18 cellular contexts compared by ENCODE assay signal in the genomic region with DNA sequence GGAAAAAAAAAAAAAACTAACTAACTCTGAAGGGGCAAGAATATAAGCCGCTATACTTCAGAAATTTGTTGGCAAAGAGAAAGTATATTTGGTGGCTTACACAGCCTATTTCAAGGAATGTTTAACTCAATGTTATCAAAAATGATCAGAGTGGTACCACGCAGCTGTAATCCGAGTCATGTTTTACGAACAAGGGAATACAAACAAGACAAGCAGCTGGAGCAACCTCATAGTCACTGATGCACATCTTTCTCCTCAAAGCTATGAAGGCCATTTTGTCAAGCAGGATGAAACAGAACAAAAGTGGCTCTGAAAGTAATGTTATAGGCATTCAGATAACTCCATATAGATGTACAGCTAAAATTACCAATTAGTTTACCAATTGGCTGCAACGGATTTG.
A peak's percentile ranks its signal among the peaks of the same experiment; 100 is the strongest.
DNase-seq lines count a peak whose midpoint lies in the region; ATAC-seq and TF ChIP-seq lines count a peak whose summit lies in the region.
"Had no signal": no experiment of that assay in that cellular context is flagged by ENCODE, and none has a peak within 500 bp of the region (broad histone marks: within the 10 kb centered on the region; RNA-seq: fewer than 3 reads in every experiment).

No MANE protein-coding gene starts in this region.

- H3K4me3 Mint-ChIP-seq in naive thymus-derived CD4-positive, alpha-beta T cell, result no peak overlapping the region
- H3K4me3 Mint-ChIP-seq: activated CD4-positive, alpha-beta T cell treated with anti-CD3 and anti-CD28 coated beads, Interleukin-2, amount 10 ng/mL, durations not matched to agents 24 days and 14 days; activated CD8-positive, alpha-beta memory T cell treated with anti-CD3 and anti-CD28 coated beads, Interleukin-2, amount 10 ng/mL, durations not matched to agents 7 days and 5 days; CD14-positive monocyte; natural killer cell treated with Interleukin-12 subunit alpha and Interleukin-12 subunit beta and Interleukin-15 and Interleukin-18, amount 100 ng/mL, for 72 hours; stimulated activated effector memory CD8-positive, alpha-beta T cell treated with anti-CD3 and anti-CD28 coated beads, Interleukin-12 subunit alpha, Interleukin-12 subunit beta, amount 100 ng/mL, for 72 hours had no signal

- TF ChIP-seq POLR2A in Peyer's patch (IDR thresholded peaks at IDR 0.05), result no peak

- ATAC-seq in naive thymus-derived CD4-positive, alpha-beta T cell, result no peak
- ATAC-seq in GM21786 (IDR thresholded peaks at IDR 0.05; ENCODE audit: unreplicated experiment), result no peak
- ATAC-seq: activated CD8-positive, alpha-beta memory T cell treated with anti-CD3 and anti-CD28 coated beads, Interleukin-2, amount 10 ng/mL, durations not matched to agents 7 days and 5 days; activated naive CD4-positive, alpha-beta T cell treated with anti-CD3 and anti-CD28 coated beads, Interleukin-2, amount 50 U/mL, for 72 hours; left cardiac atrium; natural killer cell treated with Interleukin-12 subunit alpha and Interleukin-12 subunit beta and Interleukin-15 and Interleukin-18, amount 100 ng/mL, for 72 hours; stimulated activated effector memory CD8-positive, alpha-beta T cell treated with anti-CD3 and anti-CD28 coated beads, Interleukin-12 subunit alpha, Interleukin-12 subunit beta, amount 100 ng/mL, for 72 hours had no signal

- H3K9me3 Mint-ChIP-seq in naive thymus-derived CD4-positive, alpha-beta T cell, result peaks cover 0 to 5% (median 0%) of the 10 kb centered on the region in 11 donors
- H3K9me3 Mint-ChIP-seq: activated naive CD4-positive, alpha-beta T cell treated with anti-CD3 and anti-CD28 coated beads, Interleukin-2, amount 50 U/mL, for 72 hours; natural killer cell treated with Interleukin-12 subunit alpha and Interleukin-12 subunit beta and Interleukin-15 and Interleukin-18, amount 100 ng/mL, for 72 hours; stimulated activated effector memory CD8-positive, alpha-beta T cell treated with anti-CD3 and anti-CD28 coated beads, Interleukin-12 subunit alpha, Interleukin-12 subunit beta, amount 100 ng/mL, for 72 hours had no signal

- intact Hi-C loops in naive thymus-derived CD4-positive, alpha-beta T cell (cut with micrococcal nuclease), result no loop called here

- no peak overlapping the region for H3K27ac ChIP-seq in Peyer's patch
- no peak overlapping the region for H3K27ac ChIP-seq in naive thymus-derived CD4-positive, alpha-beta T cell (ENCODE audit: low read depth, low read length)
- H3K27ac ChIP-seq: esophagus muscularis mucosa had no signal

- TF ChIP-seq CTCF in kidney epithelial cell (IDR thresholded peaks at IDR 0.05; ENCODE audit: insufficient read depth, low read length, poor library complexity, severe bottlenecking), result no peak
- TF ChIP-seq CTCF in Peyer's patch (IDR thresholded peaks at IDR 0.05), result no peak

- H3K27ac Mint-ChIP-seq in naive thymus-derived CD4-positive, alpha-beta T cell, result no peak overlapping the region
- H3K27ac Mint-ChIP-seq: activated CD4-positive, alpha-beta T cell treated with anti-CD3 and anti-CD28 coated beads, Interleukin-2, amount 10 ng/mL, durations not matched to agents 24 days and 14 days; activated CD8-positive, alpha-beta memory T cell treated with anti-CD3 and anti-CD28 coated beads, Interleukin-2, amount 10 ng/mL, durations not matched to agents 7 days and 5 days; activated naive CD4-positive, alpha-beta T cell treated with anti-CD3 and anti-CD28 coated beads, Interleukin-2, amount 50 U/mL, for 72 hours; CD14-positive monocyte; natural killer cell treated with Interleukin-12 subunit alpha and Interleukin-12 subunit beta and Interleukin-15 and Interleukin-18, amount 100 ng/mL, for 72 hours; stimulated activated effector memory CD8-positive, alpha-beta T cell treated with anti-CD3 and anti-CD28 coated beads, Interleukin-12 subunit alpha, Interleukin-12 subunit beta, amount 100 ng/mL, for 72 hours had no signal

- POLR2A ChIA-PET in naive thymus-derived CD4-positive, alpha-beta T cell (lab: Charles Lee), result no interaction called here

- peak; percentile 30 for DNase-seq in DMS79 (lab: John Stamatoyannopoulos, UW)
- peak; percentile 81 to 89 for DNase-seq in NCI-H1930 (lab: John Stamatoyannopoulos, UW)
- peak; percentile 34 for DNase-seq in NCI-H526 treated with DMSO at 0.1 percent for 48 hours (lab: John Stamatoyannopoulos, UW)
- peak; percentile 10 for DNase-seq in kidney epithelial cell (ENCODE audit: low read depth)
- no peak for DNase-seq in Peyer's patch
- DNase-seq in naive thymus-derived CD4-positive, alpha-beta T cell, result no peak
- DNase-seq in SW480 (ENCODE audit: low spot score), result no peak
- DNase-seq: activated CD4-positive, alpha-beta T cell treated with anti-CD3 and anti-CD28 coated beads, Interleukin-2, amount 10 ng/mL, durations not matched to agents 24 days and 14 days; activated CD8-positive, alpha-beta memory T cell treated with anti-CD3 and anti-CD28 coated beads, Interleukin-2, amount 10 ng/mL, durations not matched to agents 7 days and 5 days; effector CD4-positive, alpha-beta T cell; left cardiac atrium; NCI-H2227 treated with DMSO at 0.1 percent for 48 hours had no signal

- no peaks in the 10 kb centered on the region for H3K27me3 Mint-ChIP-seq in naive thymus-derived CD4-positive, alpha-beta T cell
- H3K27me3 Mint-ChIP-seq: activated CD4-positive, alpha-beta T cell treated with anti-CD3 and anti-CD28 coated beads, Interleukin-2, amount 10 ng/mL, durations not matched to agents 24 days and 14 days; activated CD8-positive, alpha-beta memory T cell treated with anti-CD3 and anti-CD28 coated beads, Interleukin-2, amount 10 ng/mL, durations not matched to agents 7 days and 5 days; natural killer cell treated with Interleukin-12 subunit alpha and Interleukin-12 subunit beta and Interleukin-15 and Interleukin-18, amount 100 ng/mL, for 72 hours had no signal

- H3K27me3 ChIP-seq in kidney epithelial cell (ENCODE audit: control insufficient read depth, insufficient read depth, low read length), result no peaks in the 10 kb centered on the region
- no peaks in the 10 kb centered on the region for H3K27me3 ChIP-seq in Peyer's patch
- H3K27me3 ChIP-seq in naive thymus-derived CD4-positive, alpha-beta T cell (ENCODE audit: control insufficient read depth in 2 of 2, insufficient read depth in 2 of 2, low read length in 2 of 2), result no peaks in the 10 kb centered on the region
- H3K27me3 ChIP-seq: esophagus muscularis mucosa had no signal

- peaks cover 0 to 31% (median 25%) of the 10 kb centered on the region in 5 donors for H3K36me3 Mint-ChIP-seq in naive thymus-derived CD4-positive, alpha-beta T cell
- H3K36me3 Mint-ChIP-seq: natural killer cell treated with Interleukin-12 subunit alpha and Interleukin-12 subunit beta and Interleukin-15 and Interleukin-18, amount 100 ng/mL, for 72 hours; stimulated activated effector memory CD8-positive, alpha-beta T cell treated with anti-CD3 and anti-CD28 coated beads, Interleukin-12 subunit alpha, Interleukin-12 subunit beta, amount 100 ng/mL, for 72 hours had no signal

- H3K36me3 ChIP-seq in kidney epithelial cell (ENCODE audit: control insufficient read depth, insufficient read depth, low read length) (no peaks in the 10 kb centered on the region), Peyer's patch (no peaks in the 10 kb centered on the region)
- no peaks in the 10 kb centered on the region for H3K36me3 ChIP-seq in naive thymus-derived CD4-positive, alpha-beta T cell (ENCODE audit: control insufficient read depth in 2 of 3, insufficient read depth in 3 of 3, low read length in 3 of 3)

- H3K4me3 ChIP-seq in kidney epithelial cell (ENCODE audit: low read depth, low read length) (no peak overlapping the region), Peyer's patch (no peak overlapping the region)
- H3K4me3 ChIP-seq in naive thymus-derived CD4-positive, alpha-beta T cell (ENCODE audit: low read length), result no peak overlapping the region
- H3K4me3 ChIP-seq: esophagus muscularis mucosa had no signal

- no peaks in the 10 kb centered on the region for H3K9me3 ChIP-seq in Peyer's patch
- no peaks in the 10 kb centered on the region for H3K9me3 ChIP-seq in naive thymus-derived CD4-positive, alpha-beta T cell (ENCODE audit: control insufficient read depth in 2 of 3, low read length in 3 of 3)

- CTCF ChIA-PET in naive thymus-derived CD4-positive, alpha-beta T cell (lab: Charles Lee), result no interaction called here

- no peaks in the 10 kb centered on the region for H3K4me1 ChIP-seq in Peyer's patch
- H3K4me1 ChIP-seq in naive thymus-derived CD4-positive, alpha-beta T cell (ENCODE audit: control insufficient read depth in 2 of 2, insufficient read depth in 2 of 2, low read length in 2 of 2), result no peaks in the 10 kb centered on the region
- H3K4me1 ChIP-seq: esophagus muscularis mucosa had no signal

- peaks cover 7 to 24% (median 14%) of the 10 kb centered on the region in 7 donors for H3K4me1 Mint-ChIP-seq in naive thymus-derived CD4-positive, alpha-beta T cell
- H3K4me1 Mint-ChIP-seq: CD14-positive monocyte had no signal

Comparison
In these comparisons a context has a peak if more than half of its experiments do, and no peak if none do; other contexts are left out.
1. DNase-seq: peak in DMS79 (single experiment), NCI-H1930 (2 of 2), NCI-H526 treated with DMSO at 0.1 percent for 48 hours (single experiment) and kidney epithelial cell (single experiment); none in Peyer's patch (0 of 3), naive thymus-derived CD4-positive, alpha-beta T cell (0 of 9) and SW480 (single experiment).